ENCODE assay signal across 8 cellular contexts in genomic region chr10:127945335-127945734, GRCh38. TPM values are rescaled to one million over a fixed set of nuclear protein-coding genes. Genes with fewer than 3 reads are reported as not detected.
DNase-seq lines count a peak whose midpoint lies in the region; ATAC-seq and TF ChIP-seq lines count a peak whose summit lies in the region.

No MANE protein-coding gene starts in this region.

- 100% methylated on average over 1 of the region's 2 CpGs; no CpG with 5 or more reads in 1 of the 2 donors for WGBS in gastroesophageal sphincter (ENCODE audit: low coverage in 1 of 2), 2 donors

- peaks cover 3% of the 10 kb centered on the region for H3K27me3 ChIP-seq in gastroesophageal sphincter

- H3K9me3 Mint-ChIP-seq in glutamatergic neuron (ENCODE audit: unreplicated experiment): peaks cover 3% of the 10 kb centered on the region

- H3K4me3 Mint-ChIP-seq in glutamatergic neuron (ENCODE audit: unreplicated experiment): no peak overlapping the region

- H3K4me3 ChIP-seq in gastroesophageal sphincter: no peak overlapping the region

- H3K4me1 Mint-ChIP-seq in glutamatergic neuron (ENCODE audit: low read depth, unreplicated experiment): no peaks in the 10 kb centered on the region

- peaks cover 9% of the 10 kb centered on the region for H3K36me3 Mint-ChIP-seq in glutamatergic neuron (ENCODE audit: unreplicated experiment)

- DNase-seq in 8988T (peak; percentile 18), RPMI8226 (peak; percentile 17), HEK293T (ENCODE audit: extremely low spot score) (no peak), ACHN (no peak), glutamatergic neuron (no peak)

- peaks cover 1% of the 10 kb centered on the region for H3K27me3 Mint-ChIP-seq in glutamatergic neuron (ENCODE audit: unreplicated experiment)

- no peak overlapping the region for H3K27ac ChIP-seq in gastroesophageal sphincter

- H3K36me3 ChIP-seq in gastroesophageal sphincter: no peaks in the 10 kb centered on the region

- no peak for TF ChIP-seq CTCF in gastroesophageal sphincter (IDR thresholded peaks at IDR 0.05)
- TF ChIP-seq CTCF in glutamatergic neuron (IDR thresholded peaks at IDR 0.05; ENCODE audit: partially characterized antibody, unreplicated experiment): no peak

- H3K4me1 ChIP-seq in gastroesophageal sphincter: peaks cover 0 to 4% (median 0%) of the 10 kb centered on the region in 3 donors

- POLR2A ChIA-PET in HEK293T (lab: Yijun Ruan, JAX): no interaction called here

- H3K27ac Mint-ChIP-seq in glutamatergic neuron (ENCODE audit: unreplicated experiment): no peak overlapping the region

- in situ Hi-C loops in ACHN (cut with HindIII; ENCODE audit: low pct_ligation_motif_present, low pct_unique_long_range_greater_than_20kb, low sequenced_read_pairs): no loop called here

- H3K9me3 ChIP-seq in gastroesophageal sphincter: no peaks in the 10 kb centered on the region

- ATAC-seq in GM21390 (IDR thresholded peaks at IDR 0.05; ENCODE audit: unreplicated experiment) (peak; percentile 52), gastroesophageal sphincter (peak; percentile 61), GM18873 (IDR thresholded peaks at IDR 0.05; ENCODE audit: low FRiP score, unreplicated experiment) (no peak)

- TF ChIP-seq EP300 in gastroesophageal sphincter (IDR thresholded peaks at IDR 0.05): no peak

- CTCF ChIA-PET in HEK293T (lab: Yijun Ruan, JAX): no interaction called here

- no peak for TF ChIP-seq POLR2A in gastroesophageal sphincter (IDR thresholded peaks at IDR 0.05)

TF ChIP-seq in HEK293T, 16 proteins besides CTCF, POLR2A, EP300 and RAD21:
- TF ChIP-seq FOXK2 (IDR thresholded peaks at IDR 0.05): no peak
- no peak for TF ChIP-seq ZNF384 (IDR thresholded peaks at IDR 0.05)
- TF ChIP-seq ARNT (IDR thresholded peaks at IDR 0.05): no peak
- TF ChIP-seq CTBP1 (IDR thresholded peaks at IDR 0.05; ENCODE audit: borderline replicate concordance): no peak
- no peak for TF ChIP-seq BHLHE40 (IDR thresholded peaks at IDR 0.05; ENCODE audit: borderline replicate concordance)
- TF ChIP-seq FOXM1 (IDR thresholded peaks at IDR 0.05; ENCODE audit: borderline replicate concordance): no peak
- TF ChIP-seq TARDBP (IDR thresholded peaks at IDR 0.05): no peak
- TF ChIP-seq L3MBTL2 (conservative IDR thresholded peaks at IDR 0.05): no peak
- no peak for TF ChIP-seq NFRKB (IDR thresholded peaks at IDR 0.05)

RNA-seq across cellular contexts. Expression of gene PTPRE, which starts 38.4 kb away (rescaled TPM):
- 10 to 100 TPM in 1 of 4 donors, 1 to 10 TPM in 3; 6.4 to 16.4 (median 8.5) TPM for total RNA-seq in gastroesophageal sphincter
- 2.6 TPM for total RNA-seq in glutamatergic neuron (ENCODE audit: unreplicated experiment)

RNA-seq across cellular contexts. Expression of gene CLRN3, which starts 52.6 kb away (rescaled TPM):
- total RNA-seq in gastroesophageal sphincter (not detected), glutamatergic neuron (ENCODE audit: unreplicated experiment) (not detected)

Comparison
In these comparisons a context has a peak if more than half of its experiments do, and no peak if none do; other contexts are left out.
1. DNase-seq: peak in 8988T (single experiment) and RPMI8226 (single experiment); none in HEK293T (single experiment), ACHN (single experiment) and glutamatergic neuron (single experiment).